9 cellular contexts compared by ENCODE assay signal in genomic region chr14:102319351-102320032, GRCh38. TPM values are rescaled to one million over a fixed set of nuclear protein-coding genes. Genes with fewer than 3 reads are reported as not detected.
A peak's percentile ranks its signal among the peaks of the same experiment; 100 is the strongest.
DNase-seq lines count a peak whose midpoint lies in the region; ATAC-seq, FAIRE-seq and TF ChIP-seq lines count a peak whose summit lies in the region.
"Had no signal": no experiment of that assay in that cellular context is flagged by ENCODE, and none has a peak within 500 bp of the region (broad histone marks: within the 10 kb centered on the region; RNA-seq: fewer than 3 reads in every experiment).

Gene ZNF839 (plus strand): TSS chr14:102319746. CDS start chr14:102319766, 20 bp downstream.

- H3K36me3 ChIP-seq in duodenal mucosa (ENCODE audit: control insufficient read depth in 1 of 2, insufficient read depth in 2 of 2, low read length in 2 of 2) (no peaks in the 10 kb centered on the region), lower lobe of right lung (no peaks in the 10 kb centered on the region)

- peaks cover 40 to 59% of the 10 kb centered on the region in 2 donors for H3K4me1 ChIP-seq in duodenal mucosa (ENCODE audit: control insufficient read depth in 1 of 2, insufficient read depth in 2 of 2, low read length in 2 of 2)
- H3K4me1 ChIP-seq in lower lobe of right lung = peaks cover 52% of the 10 kb centered on the region

- H3K27ac Mint-ChIP-seq in CD4-positive, alpha-beta T cell = peak within 1 kb of the TSS; percentile 100
- H3K27ac Mint-ChIP-seq in activated CD8-positive, alpha-beta T cell treated with anti-CD3 and anti-CD28 coated beads, Interleukin-2, amount 10 ng/mL, durations not matched to agents 7 days and 5 days = peak within 1 kb of the TSS; percentile 91

- peak within 1 kb of the TSS; percentile 75 to 96 for H3K9ac ChIP-seq in duodenal mucosa (ENCODE audit: low read depth in 1 of 2, low read length in 2 of 2)

- no peaks in the 10 kb centered on the region for H3K9me3 Mint-ChIP-seq in CD4-positive, alpha-beta T cell
- no peaks in the 10 kb centered on the region for H3K9me3 Mint-ChIP-seq in activated CD8-positive, alpha-beta T cell treated with anti-CD3 and anti-CD28 coated beads, Interleukin-2, amount 10 ng/mL, durations not matched to agents 7 days and 5 days (ENCODE audit: insufficient read depth)

- CTCF ChIA-PET in CD4-positive, alpha-beta T cell (lab: Charles Lee) = interaction anchor here (1.4 kb wide), 1 partner anchor 612 kb away, joined by 5 read pairs; no protein-coding TSS in a partner anchor
- CTCF ChIA-PET in activated CD8-positive, alpha-beta T cell treated with anti-CD3 and anti-CD28 coated beads, Interleukin-2, amount 10 ng/mL, durations not matched to agents 7 days and 5 days (lab: Charles Lee) = interaction anchor here (1.1 to 2.5 kb wide), 7 partner anchors 15 to 199 kb away, joined by 3 to 10 read pairs (median 3); partner anchors contain the start of genes CINP, MOK and TECPR2

- H3K4me1 Mint-ChIP-seq in CD4-positive, alpha-beta T cell (ENCODE audit: low read depth) = peaks cover 54% of the 10 kb centered on the region
- peaks cover 55% of the 10 kb centered on the region for H3K4me1 Mint-ChIP-seq in activated CD8-positive, alpha-beta T cell treated with anti-CD3 and anti-CD28 coated beads, Interleukin-2, amount 10 ng/mL, durations not matched to agents 7 days and 5 days (ENCODE audit: low read depth)

- peak; percentile 71 for ATAC-seq in CD4-positive, alpha-beta T cell (ENCODE audit: poor library complexity)
- peak; percentile 51 for ATAC-seq in GM19467 (IDR thresholded peaks at IDR 0.05; ENCODE audit: unreplicated experiment)
- peak; percentile 71 for ATAC-seq in activated CD8-positive, alpha-beta T cell treated with anti-CD3 and anti-CD28 coated beads, Interleukin-2, amount 10 ng/mL, durations not matched to agents 7 days and 5 days
- ATAC-seq in lower lobe of right lung = peak; percentile 81 to 85

- peaks cover 11% of the 10 kb centered on the region for H3K27me3 Mint-ChIP-seq in CD4-positive, alpha-beta T cell
- no peaks in the 10 kb centered on the region for H3K27me3 Mint-ChIP-seq in activated CD8-positive, alpha-beta T cell treated with anti-CD3 and anti-CD28 coated beads, Interleukin-2, amount 10 ng/mL, durations not matched to agents 7 days and 5 days (ENCODE audit: low read depth)

- peak; percentile 89 to 95 (median 92) for DNase-seq in CD4-positive, alpha-beta T cell
- DNase-seq in HTR-8/SVneo (ENCODE audit: insufficient read length, low spot score) (peak; percentile 91), lower lobe of right lung (peak; percentile 96)
- DNase-seq in NK-92 treated with Interleukin-12 subunit alpha and Interleukin-12 subunit beta, amount 100 ng/mL, for 24 hours (lab: John Stamatoyannopoulos, UW) = peak; percentile 83
- DNase-seq in activated CD8-positive, alpha-beta T cell treated with anti-CD3 and anti-CD28 coated beads, Interleukin-2, amount 10 ng/mL, durations not matched to agents 7 days and 5 days = peak; percentile 95
- peak; percentile 78 to 96 (median 87) for DNase-seq in stimulated activated CD4-positive, alpha-beta T cell treated with anti-CD3 and anti-CD28 coated beads, TNF-alpha, amount 100 ng/mL, for 1 hour (ENCODE audit: low read depth in 3 of 3, low spot score in 1 of 3)

- peak within 1 kb of the TSS; percentile 90 for H3K27ac ChIP-seq in CD4-positive, alpha-beta T cell (ENCODE audit: low read depth, low read length)
- H3K27ac ChIP-seq in duodenal mucosa (ENCODE audit: low read depth, low read length) (peak within 1 kb of the TSS; percentile 80), lower lobe of right lung (peak within 1 kb of the TSS; percentile 97)

- peak; percentile 44 for FAIRE-seq in HTR-8/SVneo (lab: Jason Lieb, UNC)
- FAIRE-seq: endometrium had no signal

- H3K4me3 ChIP-seq in duodenal mucosa (ENCODE audit: low read depth in 1 of 2, low read length in 2 of 2) = peak within 1 kb of the TSS; percentile 85 to 90
- peak within 1 kb of the TSS; percentile 82 for H3K4me3 ChIP-seq in lower lobe of right lung

- TF ChIP-seq CTCF in CD4-positive, alpha-beta T cell (IDR thresholded peaks at IDR 0.05) = no peak
- TF ChIP-seq CTCF in lower lobe of right lung (IDR thresholded peaks at IDR 0.05) = no peak

- POLR2A ChIA-PET in CD4-positive, alpha-beta T cell (lab: Charles Lee) = interaction anchor here (1.0 to 3.3 kb wide), 5 partner anchors 14 to 43 kb away, joined by 3 to 17 read pairs (median 4); partner anchors contain the start of genes CINP, MOK and TECPR2
- POLR2A ChIA-PET in activated CD8-positive, alpha-beta T cell treated with anti-CD3 and anti-CD28 coated beads, Interleukin-2, amount 10 ng/mL, durations not matched to agents 7 days and 5 days (lab: Charles Lee) = interaction anchor here (0.7 to 4.3 kb wide), 4 partner anchors 12 to 232 kb away, joined by 3 to 19 read pairs (median 4); partner anchors contain the start of genes CINP, MOK and TECPR2

- intact Hi-C loops in CD4-positive, alpha-beta T cell (cut with DNase I, micrococcal nuclease) = loop anchor here (2.0 to 10.0 kb wide), 6 partner anchors 15 to 557 kb away; partner anchors contain the start of genes CINP (in 1 of the 2), MOK (in 1 of the 2), PPP2R5C (in 1 of the 2) and RCOR1 (in 1 of the 2)
- intact Hi-C loops in lower lobe of right lung (cut with DNase I) = no loop called here

- no peaks in the 10 kb centered on the region for H3K9me3 ChIP-seq in CD4-positive, alpha-beta T cell (ENCODE audit: control insufficient read depth, low read length)
- H3K9me3 ChIP-seq in duodenal mucosa (ENCODE audit: control insufficient read depth in 1 of 2, low read length in 2 of 2) (no peaks in the 10 kb centered on the region), lower lobe of right lung (no peaks in the 10 kb centered on the region)

- peaks cover 31% of the 10 kb centered on the region for H3K36me3 Mint-ChIP-seq in CD4-positive, alpha-beta T cell (ENCODE audit: low read depth)
- H3K36me3 Mint-ChIP-seq in activated CD8-positive, alpha-beta T cell treated with anti-CD3 and anti-CD28 coated beads, Interleukin-2, amount 10 ng/mL, durations not matched to agents 7 days and 5 days (ENCODE audit: low read depth) = peaks cover 4% of the 10 kb centered on the region

- peak within 1 kb of the TSS; percentile 100 for H3K4me3 Mint-ChIP-seq in CD4-positive, alpha-beta T cell
- H3K4me3 Mint-ChIP-seq in activated CD8-positive, alpha-beta T cell treated with anti-CD3 and anti-CD28 coated beads, Interleukin-2, amount 10 ng/mL, durations not matched to agents 7 days and 5 days = peak within 1 kb of the TSS; percentile 87

- H3K27me3 ChIP-seq in CD4-positive, alpha-beta T cell (ENCODE audit: control insufficient read depth, insufficient read depth, low read length) = no peaks in the 10 kb centered on the region
- H3K27me3 ChIP-seq in duodenal mucosa (ENCODE audit: control insufficient read depth in 1 of 2, insufficient read depth in 2 of 2, low read length in 2 of 2) = no peaks in the 10 kb centered on the region
- H3K27me3 ChIP-seq in lower lobe of right lung (ENCODE audit: low read depth) = no peaks in the 10 kb centered on the region

RNA-seq across cellular contexts. Expression of gene ZNF839, which starts in this region (rescaled TPM):
- total RNA-seq in CD4-positive, alpha-beta T cell = 10 to 100 TPM; 25.4 to 28.1 TPM
- total RNA-seq in activated CD8-positive, alpha-beta T cell treated with anti-CD3 and anti-CD28 coated beads, Interleukin-2, amount 10 ng/mL, durations not matched to agents 7 days and 5 days = 10 to 100 TPM; 18.1 to 18.4 TPM
- total RNA-seq in lower lobe of right lung = 8.5 TPM

Comparison
In these comparisons a context has a peak if more than half of its experiments do, and no peak if none do; other contexts are left out.
1. Peak in every context shown above with its lines: DNase-seq, ATAC-seq, H3K4me3 ChIP-seq and H3K27ac ChIP-seq.